ENCODE assay signal across 9 cellular contexts in the genomic region with DNA sequence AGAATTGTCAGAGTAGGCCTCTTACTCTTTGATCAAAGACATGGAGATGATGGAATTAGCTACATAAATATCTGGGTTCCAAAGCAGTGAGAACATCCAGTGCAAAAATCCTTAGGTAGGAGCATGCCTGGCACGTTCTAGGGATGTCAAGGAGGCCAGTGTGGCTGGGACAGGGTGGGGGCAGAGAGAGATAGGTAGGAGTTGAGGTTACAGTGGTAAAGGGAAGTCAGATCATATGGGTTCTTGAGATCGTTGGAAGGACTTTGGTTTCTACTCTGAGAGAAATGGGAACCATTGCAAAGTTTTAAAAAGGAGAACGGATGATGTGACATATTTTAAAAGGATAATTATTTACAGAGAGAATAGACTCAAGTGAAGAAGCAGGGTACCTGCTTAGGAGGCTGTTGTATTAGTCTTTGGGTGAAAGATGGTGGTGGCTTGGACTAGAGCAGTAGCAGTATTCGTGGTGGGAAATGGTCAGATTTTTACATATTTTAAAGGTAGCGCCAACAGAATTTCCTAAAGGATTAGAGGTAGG. TPM values are rescaled to one million over a fixed set of nuclear protein-coding genes. Genes with fewer than 3 reads are reported as not detected.
A peak's percentile ranks its signal among the peaks of the same experiment; 100 is the strongest.
DNase-seq lines count a peak whose midpoint lies in the region; ATAC-seq and TF ChIP-seq lines count a peak whose summit lies in the region.
"Had no signal": no experiment of that assay in that cellular context is flagged by ENCODE, and none has a peak within 500 bp of the region (broad histone marks: within the 10 kb centered on the region; RNA-seq: fewer than 3 reads in every experiment).

No MANE protein-coding gene starts in this region.

- peaks cover 2% of the 10 kb centered on the region for H3K9me3 Mint-ChIP-seq in natural killer cell treated with Interleukin-12 subunit alpha and Interleukin-12 subunit beta and Interleukin-15 and Interleukin-18, amount 100 ng/mL, for 72 hours

- peak overlapping the region; percentile 95 to 97 for H3K27ac Mint-ChIP-seq in natural killer cell treated with Interleukin-12 subunit alpha and Interleukin-12 subunit beta and Interleukin-15 and Interleukin-18, amount 100 ng/mL, for 72 hours

- H3K36me3 Mint-ChIP-seq in natural killer cell treated with Interleukin-12 subunit alpha and Interleukin-12 subunit beta and Interleukin-15 and Interleukin-18, amount 100 ng/mL, for 72 hours = peaks cover 13% of the 10 kb centered on the region

- H3K27me3 Mint-ChIP-seq in natural killer cell treated with Interleukin-12 subunit alpha and Interleukin-12 subunit beta and Interleukin-15 and Interleukin-18, amount 100 ng/mL, for 72 hours = no peaks in the 10 kb centered on the region

- peaks cover 47 to 51% of the 10 kb centered on the region in 2 donors for H3K4me1 Mint-ChIP-seq in natural killer cell treated with Interleukin-12 subunit alpha and Interleukin-12 subunit beta and Interleukin-15 and Interleukin-18, amount 100 ng/mL, for 72 hours (ENCODE audit: low read depth in 2 of 2)

- ATAC-seq in GM18909 (IDR thresholded peaks at IDR 0.05; ENCODE audit: poor library complexity, unreplicated experiment) = peak; percentile 24
- peak; percentile 18 for ATAC-seq in HG02642 (IDR thresholded peaks at IDR 0.05; ENCODE audit: poor library complexity, unreplicated experiment)
- peak in 1 of 2 donors; percentile 10 for ATAC-seq in natural killer cell treated with Interleukin-12 subunit alpha and Interleukin-12 subunit beta and Interleukin-15 and Interleukin-18, amount 100 ng/mL, for 72 hours
- ATAC-seq in omental fat pad (ENCODE audit: low FRiP score) = no peak

- H3K4me3 Mint-ChIP-seq in natural killer cell treated with Interleukin-12 subunit alpha and Interleukin-12 subunit beta and Interleukin-15 and Interleukin-18, amount 100 ng/mL, for 72 hours = peak overlapping the region; percentile 70

- peak; percentile 68 for DNase-seq in SIG-M5 treated with dmso at 0.1 percent for 504 hours (lab: John Stamatoyannopoulos, UW; ENCODE audit: unreplicated experiment)
- no peak for DNase-seq in natural killer cell treated with Interleukin-12 subunit alpha and Interleukin-12 subunit beta and Interleukin-15 and Interleukin-18, amount 100 ng/mL, for 72 hours (ENCODE audit: low spot score)
- DNase-seq in activated gamma-delta T cell treated with Interleukin-2 at 50 U/mL for 16 hours = no peak
- no peak for DNase-seq in omental fat pad (ENCODE audit: low spot score)
- no peak for DNase-seq in NCI-H2196 treated with DMSO at 0.1 percent for 48 hours (lab: John Stamatoyannopoulos, UW; ENCODE audit: unreplicated experiment)
- DNase-seq in NCI-H69 (lab: John Stamatoyannopoulos, UW) = no peak
- DNase-seq: activated CD4-positive, alpha-beta T cell treated with anti-CD3 and anti-CD28 coated beads for 1 hour had no signal

- TF ChIP-seq CTCF in omental fat pad (IDR thresholded peaks at IDR 0.05) = no peak

RNA-seq across cellular contexts. Expression of a gene that starts 47.5 kb away (rescaled TPM):
- total RNA-seq in natural killer cell treated with Interleukin-12 subunit alpha and Interleukin-12 subunit beta and Interleukin-15 and Interleukin-18, amount 100 ng/mL, for 72 hours = 10 to 100 TPM; 45.5 to 57.3 TPM
- 100 to 1,000 TPM in 1 of 4 donors, 10 to 100 TPM in 3; 29.5 to 116 (median 68.4) TPM for total RNA-seq in omental fat pad
